8 cellular contexts compared by ENCODE assay signal in the genomic region with DNA sequence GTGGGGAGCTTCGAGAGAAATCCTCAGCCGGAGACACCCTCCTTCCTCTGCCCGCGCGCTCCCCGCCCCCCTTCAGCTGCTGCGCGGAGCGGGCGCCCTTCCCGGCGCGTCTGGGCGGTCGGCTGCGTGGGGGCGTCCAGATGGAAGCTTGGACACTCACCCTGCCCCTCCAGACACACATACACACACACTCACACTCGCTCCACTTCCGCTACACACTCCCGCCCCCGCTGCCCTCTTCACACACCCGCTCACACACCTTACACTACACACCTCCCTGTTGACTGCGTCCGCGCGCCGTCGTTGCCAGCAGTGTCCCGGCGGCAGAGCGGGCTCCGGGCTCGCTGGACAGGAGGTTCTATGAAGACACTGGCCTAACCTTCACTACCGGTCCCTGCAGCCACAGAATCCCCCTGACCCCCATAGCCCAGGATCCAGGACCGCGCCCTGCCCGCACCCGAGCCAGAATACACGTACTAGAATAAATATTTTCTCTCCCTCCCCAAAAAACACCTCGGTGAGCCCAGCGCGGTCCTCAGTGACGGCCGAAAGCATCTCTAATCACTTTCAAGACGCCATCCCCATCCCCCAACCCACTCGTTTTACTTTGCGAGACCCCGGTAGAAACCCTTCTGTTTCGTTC. TPM values are rescaled to one million over a fixed set of nuclear protein-coding genes. Genes with fewer than 3 reads are reported as not detected.
DNase-seq lines count a peak whose midpoint lies in the region; ATAC-seq and TF ChIP-seq lines count a peak whose summit lies in the region.

No MANE protein-coding gene starts in this region.

- DNase-seq in AG08396 (ENCODE audit: low spot score): peak; percentile 56
- peak; percentile 23 to 45 for DNase-seq in HL-60 (ENCODE audit: low read depth in 1 of 2, low spot score in 1 of 2)
- DNase-seq in activated CD4-positive, alpha-beta T cell treated with anti-CD3 and anti-CD28 coated beads, Interleukin-2, amount 50 U/mL, for 1 hour: peak; percentile 63
- DNase-seq in mucosa of descending colon: peak; percentile 56 to 83 (median 75)
- peak; percentile 76 for DNase-seq in stimulated activated naive CD4-positive, alpha-beta T cell treated with Interleukin-2 at 50 U/mL for 16 hours (lab: John Stamatoyannopoulos, UW)

- no peaks in the 10 kb centered on the region for H3K36me3 ChIP-seq in endocrine pancreas (ENCODE audit: control insufficient read depth, insufficient read depth, low read length)
- H3K36me3 ChIP-seq in mucosa of descending colon (ENCODE audit: low read depth): no peaks in the 10 kb centered on the region

- intact Hi-C loops in mucosa of descending colon (cut with DNase I, micrococcal nuclease): loop anchor here (5.0 to 10.0 kb wide), 2 partner anchors 222 to 375 kb away; no protein-coding TSS in a partner anchor

- H3K4me1 ChIP-seq in endocrine pancreas (ENCODE audit: control insufficient read depth, insufficient read depth, low read length) (no peaks in the 10 kb centered on the region), mucosa of descending colon (ENCODE audit: low read depth) (peaks cover 27% of the 10 kb centered on the region)

- H3K27ac ChIP-seq in HL-60 (replicated peaks): no peak overlapping the region; the same call in 1 of the 2 replicates

- H3K4me3 ChIP-seq in HL-60 (replicated peaks; ENCODE audit: insufficient read depth, low read length) (peak overlapping the region; percentile 62), endocrine pancreas (ENCODE audit: control insufficient read depth, insufficient read depth, low read length) (peak overlapping the region; percentile 97), mucosa of descending colon (peak overlapping the region; percentile 92)

- ATAC-seq in GM19324 (IDR thresholded peaks at IDR 0.05; ENCODE audit: low FRiP score, unreplicated experiment) (peak; percentile 27), mucosa of descending colon (peak; percentile 52), HG03442 (IDR thresholded peaks at IDR 0.05; ENCODE audit: unreplicated experiment) (no peak)

- TF ChIP-seq CTCF in HL-60 (IDR thresholded peaks at IDR 0.05; ENCODE audit: insufficient read depth, low read length) (no peak), mucosa of descending colon (IDR thresholded peaks at IDR 0.05) (no peak)

- H3K9me3 ChIP-seq in endocrine pancreas (ENCODE audit: control insufficient read depth, low read length): no peaks in the 10 kb centered on the region
- no peaks in the 10 kb centered on the region for H3K9me3 ChIP-seq in mucosa of descending colon

- H3K27me3 ChIP-seq in HL-60 (ENCODE audit: insufficient read depth, poor library complexity, severe bottlenecking): peaks cover 43% of the 10 kb centered on the region
- H3K27me3 ChIP-seq in endocrine pancreas (ENCODE audit: control insufficient read depth, insufficient read depth, low read length): peaks cover 18% of the 10 kb centered on the region

- H3K9ac ChIP-seq in endocrine pancreas (ENCODE audit: control insufficient read depth, insufficient read depth, low read length): peak overlapping the region; percentile 83

RNA-seq across cellular contexts. Expression of a gene that starts 1.1 kb away (rescaled TPM):
- 1 to 10 TPM in 1 of 3 donors, under 1 TPM in 2; 0.36 to 5.5 (median 0.75) TPM for total RNA-seq in mucosa of descending colon

RNA-seq across cellular contexts. Expression of a gene that starts 12.7 kb away (rescaled TPM):
- 10 to 100 TPM; 10.1 to 16.8 (median 10.3) TPM for total RNA-seq in mucosa of descending colon
